In genomic region chr14:92946847-92947545, GRCh38 we compare ENCODE assay signal across 2 cellular contexts.
TF ChIP-seq lines count a peak whose summit lies in the region.

No MANE protein-coding gene starts in this region.

TF ChIP-seq in A549, 52 proteins besides CTCF, POLR2A, EP300 and RAD21:
- TF ChIP-seq NPAS2 (CRISPR knock-in tag; IDR thresholded peaks at IDR 0.05; ENCODE audit: borderline replicate concordance): no peak
- no peak for TF ChIP-seq POLR2AphosphoS2 (conservative IDR thresholded peaks at IDR 0.05; ENCODE audit: low read length)
- no peak for TF ChIP-seq KDM1A (IDR thresholded peaks at IDR 0.05; ENCODE audit: low read depth)
- no peak for TF ChIP-seq CBX8 (IDR thresholded peaks at IDR 0.05)
- TF ChIP-seq ZFP36 (IDR thresholded peaks at IDR 0.05; ENCODE audit: borderline replicate concordance, partially characterized antibody): no peak
- no peak for TF ChIP-seq ZNF302 (CRISPR knock-in tag; IDR thresholded peaks at IDR 0.05)
- no peak for TF ChIP-seq FOSL2 (IDR thresholded peaks at IDR 0.05)
- TF ChIP-seq FOSL2 (CRISPR knock-in tag; IDR thresholded peaks at IDR 0.05): no peak
- TF ChIP-seq CHD2 (IDR thresholded peaks at IDR 0.05; ENCODE audit: low read length, partially characterized antibody): no peak
- TF ChIP-seq JUNB (IDR thresholded peaks at IDR 0.05): no peak
- TF ChIP-seq FOXS1 (CRISPR knock-in tag; IDR thresholded peaks at IDR 0.05): no peak
- no peak for TF ChIP-seq HDAC2 (IDR thresholded peaks at IDR 0.05)
- no peak for TF ChIP-seq CBX2 (IDR thresholded peaks at IDR 0.05; ENCODE audit: borderline replicate concordance, low read depth)
- TF ChIP-seq EHMT2 (IDR thresholded peaks at IDR 0.05; ENCODE audit: low read depth): no peak
- no peak for TF ChIP-seq ZSCAN20 (CRISPR knock-in tag; IDR thresholded peaks at IDR 0.05)
- no peak for TF ChIP-seq GATA3 (IDR thresholded peaks at IDR 0.05; ENCODE audit: borderline replicate concordance)
- no peak for TF ChIP-seq MAZ (IDR thresholded peaks at IDR 0.05; ENCODE audit: borderline replicate concordance, low read depth, low read length)
- TF ChIP-seq HOXB13 (CRISPR knock-in tag; IDR thresholded peaks at IDR 0.05; ENCODE audit: low read depth): no peak
TF ChIP-seq in A549: peak in this region for 0.

TF ChIP-seq in HCT116, 20 proteins besides CTCF, POLR2A, EP300 and RAD21:
- no peak for TF ChIP-seq SP1 (IDR thresholded peaks at IDR 0.05; ENCODE audit: low read depth)
